In the genomic region with DNA sequence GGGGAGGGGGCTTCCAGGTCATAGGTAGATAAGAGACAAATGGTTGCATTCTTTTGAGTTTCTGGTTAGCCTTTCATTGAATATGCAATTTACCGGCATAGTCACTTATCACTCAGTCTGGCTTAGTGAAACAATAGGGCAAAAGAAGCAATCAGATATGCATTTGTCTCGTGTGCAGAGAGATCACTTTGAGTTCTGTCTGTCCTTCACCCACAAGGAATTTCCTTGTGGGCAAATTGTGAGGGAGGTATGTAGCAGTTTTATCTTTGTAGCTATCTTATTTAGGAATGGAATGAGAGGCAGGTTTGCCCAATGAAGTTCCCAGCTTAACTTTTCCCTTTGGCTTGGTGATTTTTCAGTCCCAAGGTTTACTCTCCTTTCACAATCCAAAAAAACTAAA, we compare ENCODE assay signal across 19 cellular contexts.
"Had no signal": no experiment of that assay in that cellular context is flagged by ENCODE, and none has a peak within 500 bp of the region (broad histone marks: within the 10 kb centered on the region; RNA-seq: fewer than 3 reads in every experiment).

No MANE protein-coding gene starts in this region.

- H3K27me3 Mint-ChIP-seq: effector memory CD8-positive, alpha-beta T cell had no signal

- DNase-seq: dermis blood vessel endothelial cell; dorsolateral prefrontal cortex; effector CD8-positive, alpha-beta T cell; effector memory CD8-positive, alpha-beta T cell; esophagus squamous epithelium; foreskin fibroblast; foreskin melanocyte; gastrocnemius medialis; glutamatergic neuron; head of caudate nucleus; heart right ventricle; hippocampal formation; left cardiac atrium; left ventricle myocardium superior; lower lobe of right lung; mesenchymal stem cell; midbrain had no signal

- ATAC-seq: effector memory CD8-positive, alpha-beta T cell; gastrocnemius medialis; heart right ventricle; left cardiac atrium; left lung; left ventricle myocardium superior; lower lobe of right lung had no signal

- H3K36me3 ChIP-seq: esophagus squamous epithelium, gastrocnemius medialis, heart right ventricle, left lung, lower lobe of right lung had no signal

- H3K27ac Mint-ChIP-seq: effector memory CD8-positive, alpha-beta T cell had no signal

- H3K27me3 ChIP-seq: dorsolateral prefrontal cortex, esophagus squamous epithelium, gastrocnemius medialis, heart right ventricle, left lung had no signal

- H3K27ac ChIP-seq: coronary artery, dorsolateral prefrontal cortex, esophagus squamous epithelium, gastrocnemius medialis, heart right ventricle, left lung, lower lobe of right lung had no signal

- H3K4me1 ChIP-seq: esophagus squamous epithelium, gastrocnemius medialis, heart right ventricle, left lung, lower lobe of right lung had no signal

- H3K4me3 ChIP-seq: coronary artery, dorsolateral prefrontal cortex, esophagus squamous epithelium, gastrocnemius medialis, heart right ventricle, left lung, lower lobe of right lung had no signal

- H3K4me3 Mint-ChIP-seq: effector memory CD8-positive, alpha-beta T cell had no signal

- H3K9me3 ChIP-seq: esophagus squamous epithelium, gastrocnemius medialis, heart right ventricle, left lung, lower lobe of right lung had no signal
